Comparison of ENCODE assay signal across 12 cellular contexts in genomic region chr19:14015454-14016035, GRCh38. TPM values are rescaled to one million over a fixed set of nuclear protein-coding genes. Genes with fewer than 3 reads are reported as not detected.
DNase-seq lines count a peak whose midpoint lies in the region; ATAC-seq and TF ChIP-seq lines count a peak whose summit lies in the region.
"Had no signal": no experiment of that assay in that cellular context is flagged by ENCODE, and none has a peak within 500 bp of the region (broad histone marks: within the 10 kb centered on the region; RNA-seq: fewer than 3 reads in every experiment).

No MANE protein-coding gene starts in this region.

- peak overlapping the region; percentile 44; the same call in 1 of the 2 replicates for H3K27ac ChIP-seq in SU-DHL-6 (ENCODE audit: low read depth, low read length)
- H3K27ac ChIP-seq in GM23248 = no peak overlapping the region
- H3K27ac ChIP-seq in A673 (ENCODE audit: low read depth, low read length, poor library complexity, severe bottlenecking) = no peak overlapping the region

- H3K4me1 Mint-ChIP-seq in activated naive CD8-positive, alpha-beta T cell treated with anti-CD3 and anti-CD28 coated beads, Interleukin-2, amount 50 U/mL, for 24 hours = peaks cover 8% of the 10 kb centered on the region
- H3K4me1 Mint-ChIP-seq in activated naive CD8-positive, alpha-beta T cell treated with anti-CD3 and anti-CD28 coated beads for 36 hours = peaks cover 5% of the 10 kb centered on the region

- H3K27me3 Mint-ChIP-seq in activated naive CD8-positive, alpha-beta T cell treated with anti-CD3 and anti-CD28 coated beads, Interleukin-2, amount 50 U/mL, for 24 hours = no peaks in the 10 kb centered on the region
- no peaks in the 10 kb centered on the region for H3K27me3 Mint-ChIP-seq in activated naive CD8-positive, alpha-beta T cell treated with anti-CD3 and anti-CD28 coated beads for 36 hours

- no peaks in the 10 kb centered on the region for H3K79me2 ChIP-seq in SU-DHL-6 (ENCODE audit: insufficient read depth, low read length)
- H3K79me2 ChIP-seq in GM23248 (ENCODE audit: insufficient read depth) = no peaks in the 10 kb centered on the region

- H3K4me2 ChIP-seq in SU-DHL-6 (ENCODE audit: low read depth, low read length, poor library complexity, severe bottlenecking) = peak overlapping the region; percentile 48
- no peak overlapping the region for H3K4me2 ChIP-seq in GM23248 (ENCODE audit: unreplicated experiment)

- H2AFZ ChIP-seq in SU-DHL-6 (ENCODE audit: low read depth, low read length, severe bottlenecking) (no peak overlapping the region), GM23248 (no peak overlapping the region)

- intact Hi-C loops in A673 (cut with micrococcal nuclease; ENCODE audit: unreplicated experiment) = no loop called here

- H3K4me1 ChIP-seq in GM23248 (ENCODE audit: insufficient read depth) (no peaks in the 10 kb centered on the region), A673 (ENCODE audit: insufficient read depth, low read length, poor library complexity, severe bottlenecking) (no peaks in the 10 kb centered on the region)

- POLR2A ChIA-PET in A673 (lab: Charles Lee; ENCODE audit: low non-redundant PET) = no interaction called here

- H3F3A ChIP-seq in SU-DHL-6 (ENCODE audit: insufficient read depth) = peaks cover 17% of the 10 kb centered on the region; the same call in 1 of the 2 replicates
- H3F3A ChIP-seq in GM23248 (ENCODE audit: insufficient read depth) = no peaks in the 10 kb centered on the region

- peak; percentile 46 for ATAC-seq in activated naive CD8-positive, alpha-beta T cell treated with anti-CD3 and anti-CD28 coated beads, Interleukin-2, amount 50 U/mL, for 24 hours
- peak; percentile 80 for ATAC-seq in HG02870 (IDR thresholded peaks at IDR 0.05; ENCODE audit: unreplicated experiment)

- TF ChIP-seq CTCF in SU-DHL-6 (IDR thresholded peaks at IDR 0.05; ENCODE audit: insufficient read depth, low read length, poor library complexity, severe bottlenecking) = no peak
- TF ChIP-seq CTCF in A673 (conservative IDR thresholded peaks at IDR 0.05; ENCODE audit: low read depth, low read length) = no peak

- H3K36me3 ChIP-seq in SU-DHL-6 (ENCODE audit: low read length) (no peaks in the 10 kb centered on the region), GM23248 (ENCODE audit: low read depth) (no peaks in the 10 kb centered on the region), A673 (ENCODE audit: insufficient read depth, low read length, poor library complexity, severe bottlenecking) (no peaks in the 10 kb centered on the region)

- H3K36me3 Mint-ChIP-seq in activated naive CD8-positive, alpha-beta T cell treated with anti-CD3 and anti-CD28 coated beads, Interleukin-2, amount 50 U/mL, for 24 hours (ENCODE audit: low read depth) = no peaks in the 10 kb centered on the region
- no peaks in the 10 kb centered on the region for H3K36me3 Mint-ChIP-seq in activated naive CD8-positive, alpha-beta T cell treated with anti-CD3 and anti-CD28 coated beads for 36 hours

- H3K4me3 ChIP-seq in SU-DHL-6 (ENCODE audit: insufficient read depth, low read length, poor library complexity, severe bottlenecking) = peak overlapping the region; percentile 23
- H3K4me3 ChIP-seq in GM23248 = no peak overlapping the region
- H3K4me3 ChIP-seq in A673 (ENCODE audit: low read depth, low read length, poor library complexity, severe bottlenecking) = no peak overlapping the region

- H3K9me3 ChIP-seq in SU-DHL-6 (ENCODE audit: insufficient read depth, low read length) (no peaks in the 10 kb centered on the region), GM23248 (ENCODE audit: low read depth) (no peaks in the 10 kb centered on the region), A673 (ENCODE audit: low read depth, low read length, poor library complexity, severe bottlenecking) (no peaks in the 10 kb centered on the region)

- H4K20me1 ChIP-seq in SU-DHL-6 (ENCODE audit: low read depth, low read length) (no peaks in the 10 kb centered on the region), GM23248 (ENCODE audit: insufficient read depth) (no peaks in the 10 kb centered on the region)

- no peaks in the 10 kb centered on the region for H3K27me3 ChIP-seq in SU-DHL-6 (ENCODE audit: low read length)
- H3K27me3 ChIP-seq in GM23248 (replicated peaks; ENCODE audit: insufficient read depth) = no peaks in the 10 kb centered on the region
- H3K27me3 ChIP-seq in A673 (replicated peaks; ENCODE audit: insufficient read depth, low read depth, low read length, poor library complexity) = no peaks in the 10 kb centered on the region

- peak overlapping the region; percentile 59 for H3K27ac Mint-ChIP-seq in activated naive CD8-positive, alpha-beta T cell treated with anti-CD3 and anti-CD28 coated beads, Interleukin-2, amount 50 U/mL, for 24 hours
- no peak overlapping the region for H3K27ac Mint-ChIP-seq in activated naive CD8-positive, alpha-beta T cell treated with anti-CD3 and anti-CD28 coated beads for 36 hours

- in situ Hi-C loops in GM23248 (cut with MboI) = no loop called here

- no peaks in the 10 kb centered on the region for H3K9me3 Mint-ChIP-seq in activated naive CD8-positive, alpha-beta T cell treated with anti-CD3 and anti-CD28 coated beads, Interleukin-2, amount 50 U/mL, for 24 hours
- no peaks in the 10 kb centered on the region for H3K9me3 Mint-ChIP-seq in activated naive CD8-positive, alpha-beta T cell treated with anti-CD3 and anti-CD28 coated beads for 36 hours

- WGBS in GM23248 (ENCODE audit: low coverage in 1 of 2, low lambda C conversion rate in 2 of 2, missing lambda C conversion rate in 2 of 2), 2 experiments = 72 to 77% methylated on average over 9 of the region's 9 CpGs

- CTCF ChIA-PET in A673 (lab: Charles Lee) = no interaction called here

- DNase-seq in activated naive CD8-positive, alpha-beta T cell treated with anti-CD3 and anti-CD28 coated beads, Interleukin-2, amount 50 U/mL, for 24 hours = no peak
- DNase-seq in activated naive CD8-positive, alpha-beta T cell treated with anti-CD3 and anti-CD28 coated beads for 36 hours = no peak
- DNase-seq in GM23248 (no peak), A673 (ENCODE audit: low spot score) (no peak), GM03348 (ENCODE audit: low spot score) (no peak)
- no peak for DNase-seq in activated CD8-positive, alpha-beta memory T cell treated with anti-CD3 and anti-CD28 coated beads, Interleukin-2, amount 50 U/mL, for 4 hours
- DNase-seq: aorta, NCI-H2029 treated with DMSO at 0.1 percent for 48 hours had no signal

- BruUV-seq in A673 (replicated peaks; lab: Mats Ljungman, UMichigan) = no TSS peak

- no peaks in the 10 kb centered on the region for H3K9me2 ChIP-seq in SU-DHL-6 (replicated peaks; ENCODE audit: insufficient read depth, low read length)
- no peaks in the 10 kb centered on the region for H3K9me2 ChIP-seq in GM23248 (ENCODE audit: insufficient read depth)

- H3K9ac ChIP-seq in SU-DHL-6 (ENCODE audit: low read length) (peak overlapping the region; percentile 1; the same call in 1 of the 2 replicates), GM23248 (no peak overlapping the region)

- no peak overlapping the region for H3K4me3 Mint-ChIP-seq in activated naive CD8-positive, alpha-beta T cell treated with anti-CD3 and anti-CD28 coated beads, Interleukin-2, amount 50 U/mL, for 24 hours
- no peak overlapping the region for H3K4me3 Mint-ChIP-seq in activated naive CD8-positive, alpha-beta T cell treated with anti-CD3 and anti-CD28 coated beads for 36 hours

RNA-seq across cellular contexts. Expression of gene RFX1, which starts 9.4 kb away (rescaled TPM):
- 10 to 100 TPM in 1 of 2 experiments, 1 to 10 TPM in 1; 9.9 to 11.4 TPM for total RNA-seq in activated naive CD8-positive, alpha-beta T cell treated with anti-CD3 and anti-CD28 coated beads for 36 hours
- 1.9 and 2.5 TPM in 2 replicates for total RNA-seq in GM23248 (2014; rRNA removed; shearing (Covaris generic))
- polyA plus RNA-seq in GM23248 (2016; fragmentation: Nextera tagmentation; extraction: Ambion mirVana) = 1.6 and 1.7 TPM in 2 replicates
- total RNA-seq in A673 (2021) = 19.5 and 23.1 TPM in 2 replicates

RNA-seq across cellular contexts. Expression of gene RLN3, which starts 12.4 kb away (rescaled TPM):
- not detected for total RNA-seq in activated naive CD8-positive, alpha-beta T cell treated with anti-CD3 and anti-CD28 coated beads for 36 hours
- total RNA-seq in GM23248 (2014; rRNA removed; shearing (Covaris generic)) = not detected in 2 replicates
- polyA plus RNA-seq in GM23248 (2016; fragmentation: Nextera tagmentation; extraction: Ambion mirVana) = not detected in 2 replicates
- not detected in 2 replicates for total RNA-seq in A673 (2021)
- total RNA-seq: aorta, fibroblast of villous mesenchyme, H1 had no signal
- polyA plus RNA-seq: aorta, H1 had no signal

RNA-seq across cellular contexts. Expression of gene IL27RA, which starts 16.0 kb away (rescaled TPM):
- total RNA-seq in activated naive CD8-positive, alpha-beta T cell treated with anti-CD3 and anti-CD28 coated beads for 36 hours = 10 to 100 TPM; 48.2 to 48.5 TPM
- 7.5 and 8.5 TPM in 2 replicates for total RNA-seq in GM23248 (2014; rRNA removed; shearing (Covaris generic))
- 5.8 and 7.1 TPM in 2 replicates for polyA plus RNA-seq in GM23248 (2016; fragmentation: Nextera tagmentation; extraction: Ambion mirVana)
- 5.4 and 6.0 TPM in 2 replicates for total RNA-seq in A673 (2021)

RNA-seq across cellular contexts. Expression of gene PALM3, which starts 46.3 kb away (rescaled TPM):
- not detected for total RNA-seq in activated naive CD8-positive, alpha-beta T cell treated with anti-CD3 and anti-CD28 coated beads for 36 hours
- total RNA-seq in GM23248 (2014; rRNA removed; shearing (Covaris generic)) = 0.25 TPM in 1 of 2 replicates, not detected in the other
- polyA plus RNA-seq in GM23248 (2016; fragmentation: Nextera tagmentation; extraction: Ambion mirVana) = 0.15 TPM in 1 of 2 replicates, not detected in the other
- total RNA-seq in A673 (2021) = 18.5 and 21.8 TPM in 2 replicates

RNA-seq across cellular contexts. Expression of gene MISP3, which starts 57.0 kb away (rescaled TPM):
- total RNA-seq in activated naive CD8-positive, alpha-beta T cell treated with anti-CD3 and anti-CD28 coated beads for 36 hours = under 1 TPM; 0.20 to 0.31 TPM
- 1.3 TPM in 1 of 2 replicates, not detected in the other for total RNA-seq in GM23248 (2014; rRNA removed; shearing (Covaris generic))
- polyA plus RNA-seq in GM23248 (2016; fragmentation: Nextera tagmentation; extraction: Ambion mirVana) = 2.0 and 2.7 TPM in 2 replicates
- 0.26 and 0.61 TPM in 2 replicates for total RNA-seq in A673 (2021)
